In the genomic region with DNA sequence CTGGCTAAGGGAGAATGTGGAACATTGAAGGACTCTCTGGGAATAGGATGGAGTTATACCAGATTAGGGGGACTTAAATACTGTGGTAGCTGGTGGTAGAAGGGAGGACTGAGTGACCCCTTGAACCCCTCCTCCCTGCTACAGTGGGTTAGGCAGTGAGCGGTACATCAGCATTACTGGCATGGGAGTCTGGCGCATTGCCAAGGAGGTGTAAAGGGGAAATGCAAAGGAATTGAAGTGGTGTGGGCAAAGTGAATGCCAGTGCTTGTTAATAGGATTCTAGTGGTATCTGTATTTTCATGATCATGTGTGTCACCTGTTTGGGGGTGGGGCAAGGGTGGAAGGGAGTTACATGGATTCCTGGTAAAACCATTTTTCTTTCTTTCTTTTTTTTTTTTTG, we compare ENCODE assay signal across 18 cellular contexts.
"Had no signal": no experiment of that assay in that cellular context is flagged by ENCODE, and none has a peak within 500 bp of the region (broad histone marks: within the 10 kb centered on the region; RNA-seq: fewer than 3 reads in every experiment).

No MANE protein-coding gene starts in this region.

- DNase-seq: activated CD8-positive, alpha-beta memory T cell treated with anti-CD3 and anti-CD28 coated beads for 24 hours; activated CD8-positive, alpha-beta memory T cell treated with anti-CD3 and anti-CD28 coated beads, Interleukin-2, amount 50 U/mL, for 48 hours; activated effector memory CD4-positive, alpha-beta T cell treated with Interleukin-2 at 50 U/mL for 16 hours; activated naive CD4-positive, alpha-beta T cell treated with anti-CD3 and anti-CD28 coated beads, Interleukin-2, amount 50 U/mL, for 16 hours; activated T-cell treated with anti-CD3 and anti-CD28 coated beads, Interleukin-2, amount 50 U/mL, for 48 hours; cerebellar nuclear complex; effector memory CD4-positive, alpha-beta T cell; esophagus squamous epithelium; left ventricle myocardium superior; nephron progenitor cell; occipital lobe; posterior cingulate gyrus; stimulated activated CD4-positive, alpha-beta T cell treated with anti-CD3 and anti-CD28 coated beads, Interleukin-1b, Interleukin-23, amount 100 ng/mL, for 48 hours; stimulated activated naive CD8-positive, alpha-beta T cell treated with anti-CD3 and anti-CD28 coated beads, Interleukin-15, Interleukin-2, amounts not matched to agents 100 U/mL and 50 U/mL, for 24 hours; T1000; tibial artery had no signal

- H3K4me3 ChIP-seq: ascending aorta, breast epithelium, esophagus squamous epithelium, tibial artery had no signal

- H3K4me3 Mint-ChIP-seq: nephron progenitor cell had no signal

- H3K27ac ChIP-seq: ascending aorta, breast epithelium, esophagus squamous epithelium, tibial artery had no signal

- H3K9me3 Mint-ChIP-seq: nephron progenitor cell had no signal

- H3K36me3 ChIP-seq: breast epithelium had no signal

- H3K27me3 ChIP-seq: ascending aorta, breast epithelium, esophagus squamous epithelium, tibial artery had no signal

- ATAC-seq: left ventricle myocardium superior; stimulated activated naive CD8-positive, alpha-beta T cell treated with anti-CD3 and anti-CD28 coated beads, Interleukin-15, Interleukin-2, amounts not matched to agents 100 U/mL and 50 U/mL, for 24 hours had no signal

- H3K27ac Mint-ChIP-seq: nephron progenitor cell had no signal

- H3K4me1 Mint-ChIP-seq: nephron progenitor cell had no signal

- H3K4me1 ChIP-seq: ascending aorta, breast epithelium, esophagus squamous epithelium, tibial artery had no signal

- H3K9me3 ChIP-seq: ascending aorta, breast epithelium, esophagus squamous epithelium, tibial artery had no signal
